18 cellular contexts compared by ENCODE assay signal in the genomic region with DNA sequence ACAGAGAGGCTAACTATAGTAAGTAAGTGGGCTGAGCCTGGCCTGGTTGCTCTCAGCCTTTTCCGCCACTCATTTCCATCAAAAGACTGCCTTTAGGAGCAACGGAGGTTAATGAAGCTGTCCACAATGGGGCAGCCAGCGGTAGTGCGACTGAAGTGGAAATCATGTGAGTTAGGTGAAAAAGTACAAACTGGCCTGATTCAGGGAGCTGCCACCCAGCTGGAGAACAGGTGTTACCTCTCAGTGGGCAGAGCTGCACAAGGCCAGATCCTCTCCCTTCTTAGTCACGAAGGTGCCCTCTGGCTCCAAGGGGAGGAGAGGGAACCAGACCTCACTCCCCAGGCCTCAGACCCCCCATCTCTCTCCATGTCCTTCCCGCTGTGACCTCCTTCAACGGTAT. TPM values are rescaled to one million over a fixed set of nuclear protein-coding genes. Genes with fewer than 3 reads are reported as not detected.
A peak's percentile ranks its signal among the peaks of the same experiment; 100 is the strongest.
DNase-seq lines count a peak whose midpoint lies in the region; ATAC-seq, FAIRE-seq and TF ChIP-seq lines count a peak whose summit lies in the region.
"Had no signal": no experiment of that assay in that cellular context is flagged by ENCODE, and none has a peak within 500 bp of the region (broad histone marks: within the 10 kb centered on the region; RNA-seq: fewer than 3 reads in every experiment).

No MANE protein-coding gene starts in this region.

- H4K20me1 ChIP-seq in endothelial cell of umbilical vein (replicated peaks; ENCODE audit: control insufficient read depth, extremely low read depth, insufficient read depth, low read length), result no peaks in the 10 kb centered on the region

- H3K4me3 Mint-ChIP-seq in HFFc6, result peak overlapping the region; percentile 86
- H3K4me3 Mint-ChIP-seq in nephron, result peak overlapping the region in 1 of 3 experiments; percentile 23
- H3K4me3 Mint-ChIP-seq: T-helper 17 cell had no signal

- H3K27ac ChIP-seq in endothelial cell of umbilical vein (ENCODE audit: insufficient read depth, low read depth, low read length) (peak overlapping the region; percentile 39), substantia nigra (ENCODE audit: low read depth, low read length, poor library complexity, severe bottlenecking) (peak overlapping the region; percentile 66)
- H3K27ac ChIP-seq: HL-60, KMS-11 had no signal

- H3K36me3 Mint-ChIP-seq in HFFc6 (ENCODE audit: low read depth) (peaks cover 21% of the 10 kb centered on the region), nephron (ENCODE audit: low read depth) (peaks cover 49% of the 10 kb centered on the region)
- H3K36me3 Mint-ChIP-seq: natural killer cell had no signal

- H3K4me1 ChIP-seq in endothelial cell of umbilical vein (ENCODE audit: control insufficient read depth, extremely low read depth, insufficient read depth, low read length), result peaks cover 15% of the 10 kb centered on the region

- H3K27ac Mint-ChIP-seq in HFFc6 (peak overlapping the region; percentile 64; the same call in 1 of the 2 replicates), nephron (peak overlapping the region; percentile 32 to 92 (median 48))
- H3K27ac Mint-ChIP-seq: T-helper 17 cell had no signal

- POLR2A ChIA-PET in endothelial cell of umbilical vein (lab: Charles Lee), result no interaction called here

- no peak for TF ChIP-seq POLR2A in endothelial cell of umbilical vein (IDR thresholded peaks at IDR 0.05; ENCODE audit: low read depth, low read length)

- TF ChIP-seq CTCF in HFFc6 (IDR thresholded peaks at IDR 0.05), result no peak
- no peak for TF ChIP-seq CTCF in endothelial cell of umbilical vein (IDR thresholded peaks at IDR 0.05; ENCODE audit: extremely low read depth in 1 of 2, insufficient read depth in 1 of 2, low read depth in 1 of 2, low read length in 2 of 2)
- TF ChIP-seq CTCF in nephron (IDR thresholded peaks at IDR 0.05; ENCODE audit: unreplicated experiment in 3 of 3), result no peak

- DNase-seq in HFFc6, result no peak
- DNase-seq in endothelial cell of umbilical vein (ENCODE audit: low read depth, low spot score), result no peak
- no peak for DNase-seq in substantia nigra (lab: John Stamatoyannopoulos, UW)
- DNase-seq in activated CD4-positive, alpha-beta T cell treated with anti-CD3 and anti-CD28 coated beads, Interleukin-2, amount 50 U/mL, for 48 hours, result no peak
- no peak for DNase-seq in occipital lobe (lab: John Stamatoyannopoulos, UW)
- DNase-seq in T-helper 1 cell, result no peak
- DNase-seq: activated gamma-delta T cell, natural killer cell, NCI-H1092 treated with DMSO at 0.1 percent for 48 hours, NCI-H226, small intestine, T-helper 17 cell had no signal

- peaks cover 4% of the 10 kb centered on the region in 2 experiments for H3K36me3 ChIP-seq in endothelial cell of umbilical vein (ENCODE audit: control insufficient read depth in 2 of 2, extremely low read depth in 1 of 2, insufficient read depth in 2 of 2, low read length in 2 of 2)

- CTCF ChIA-PET in endothelial cell of umbilical vein (lab: Charles Lee), result interaction anchor here (1.6 to 7.4 kb wide), 7 partner anchors 12 to 240 kb away, joined by 5 to 410 read pairs (median 19); partner anchors contain the start of gene PMP22

- no TSS peak for BruUV-seq in endothelial cell of umbilical vein (replicated peaks; lab: Mats Ljungman, UMichigan)

- no peak overlapping the region for H3K4me2 ChIP-seq in endothelial cell of umbilical vein (ENCODE audit: insufficient read depth, low read length)
- H3K4me2 ChIP-seq: KMS-11 had no signal

- no peak for FAIRE-seq in endothelial cell of umbilical vein (lab: Jason Lieb, UNC)
- FAIRE-seq: D721Med, small intestine had no signal

- no peaks in the 10 kb centered on the region for H3K79me2 ChIP-seq in endothelial cell of umbilical vein (ENCODE audit: control insufficient read depth, insufficient read depth, low read length)

- no peak overlapping the region for H2AFZ ChIP-seq in endothelial cell of umbilical vein (ENCODE audit: low read depth, low read length)

- H3K27me3 Mint-ChIP-seq in HFFc6 (ENCODE audit: insufficient read depth) (peaks cover 1% of the 10 kb centered on the region; the same call in 1 of the 2 replicates), nephron (ENCODE audit: low read depth) (no peaks in the 10 kb centered on the region)
- H3K27me3 Mint-ChIP-seq: T-helper 17 cell had no signal

- no peaks in the 10 kb centered on the region for H3K9me3 ChIP-seq in endothelial cell of umbilical vein (replicated peaks; ENCODE audit: control insufficient read depth, insufficient read depth, low read length)

- intact Hi-C loops in endothelial cell of umbilical vein (cut with micrococcal nuclease), result loop anchor here (1.0 to 2.0 kb wide), 3 partner anchors 11 to 65 kb away; no protein-coding TSS in a partner anchor

- H3K4me1 Mint-ChIP-seq in HFFc6 (ENCODE audit: low read depth) (peaks cover 22% of the 10 kb centered on the region), nephron (peaks cover 15% of the 10 kb centered on the region)

- ATAC-seq in GM18498 (IDR thresholded peaks at IDR 0.05; ENCODE audit: unreplicated experiment), result no peak
- ATAC-seq: activated CD4-positive, CD25-positive, alpha-beta regulatory T cell treated with anti-CD3 and anti-CD28 coated beads, Interleukin-2, amount 50 U/mL, for 24 hours; natural killer cell; T-helper 17 cell had no signal

- H3K4me3 ChIP-seq in endothelial cell of umbilical vein (replicated peaks in 1 of 3; ENCODE audit: insufficient read depth in 1 of 3, low read depth in 1 of 3, low read length in 3 of 3), result no peak overlapping the region

- no peak overlapping the region for H3K9ac ChIP-seq in endothelial cell of umbilical vein (replicated peaks; ENCODE audit: extremely low read depth, insufficient read depth, low read length)
- H3K9ac ChIP-seq: KMS-11 had no signal

- H3K27me3 ChIP-seq in endothelial cell of umbilical vein (ENCODE audit: control insufficient read depth in 2 of 2, insufficient read depth in 2 of 2, low read length in 2 of 2), result no peaks in the 10 kb centered on the region

- dilution Hi-C loops in endothelial cell of umbilical vein (cut with MboI; ENCODE audit: extremely low pct_ligation_motif_present, low sequenced_read_pairs), result no loop called here

- H3K9me1 ChIP-seq in endothelial cell of umbilical vein (replicated peaks; ENCODE audit: control insufficient read depth, extremely low read depth, insufficient read depth, low read length), result no peaks in the 10 kb centered on the region

- H3K9me3 Mint-ChIP-seq in HFFc6 (no peaks in the 10 kb centered on the region), nephron (no peaks in the 10 kb centered on the region)
- H3K9me3 Mint-ChIP-seq: natural killer cell had no signal

TF ChIP-seq in endothelial cell of umbilical vein, 7 proteins besides CTCF, POLR2A, EP300 and RAD21:
- no peak for TF ChIP-seq FOS (IDR thresholded peaks at IDR 0.05; ENCODE audit: borderline replicate concordance, insufficient read depth, low read length)
- TF ChIP-seq JUN (IDR thresholded peaks at IDR 0.05; ENCODE audit: borderline replicate concordance, insufficient read depth, insufficient read length, low read depth), result no peak

RNA-seq across cellular contexts. Expression of gene CDRT4, which starts 34.4 kb away (rescaled TPM):
- 1 to 10 TPM in 5 of 6 experiments, under 1 TPM in 1; 0.60 to 2.5 (median 1.3) TPM for total RNA-seq in HFFc6 (2021; fragmentation: NEBNext Ultra II Directional; extraction: Animal tissue kit (Norgen Biotek cat#: 25700))
- total RNA-seq in endothelial cell of umbilical vein (11.6 and 13.6 TPM in 2 replicates), occipital lobe (10.0 TPM)
- polyA plus RNA-seq in endothelial cell of umbilical vein, result 11.5 and 14.3 TPM in 2 replicates
- 2.1 and 2.5 TPM in 2 replicates for polyA plus RNA-seq in endothelial cell of umbilical vein (2011; cell fraction: cytosol; rRNA removed)
- polyA plus RNA-seq in endothelial cell of umbilical vein (2011; cell fraction: nucleus; rRNA removed), result 86.8 and 118 TPM in 2 replicates
- polyA plus RNA-seq in endothelial cell of umbilical vein (2012), result 1.4 and 2.0 TPM in 2 replicates
- polyA minus RNA-seq in endothelial cell of umbilical vein, result 28.7 and 31.1 TPM in 2 replicates
- not detected for polyA minus RNA-seq in endothelial cell of umbilical vein (2011; cell fraction: cytosol; rRNA and poly(A)+ RNA removed)
- 30.6 and 36.2 TPM in 2 replicates for polyA minus RNA-seq in endothelial cell of umbilical vein (2011; cell fraction: nucleus; rRNA and poly(A)+ RNA removed)
